Comparison of ENCODE assay signal across 11 cellular contexts in the genomic region with DNA sequence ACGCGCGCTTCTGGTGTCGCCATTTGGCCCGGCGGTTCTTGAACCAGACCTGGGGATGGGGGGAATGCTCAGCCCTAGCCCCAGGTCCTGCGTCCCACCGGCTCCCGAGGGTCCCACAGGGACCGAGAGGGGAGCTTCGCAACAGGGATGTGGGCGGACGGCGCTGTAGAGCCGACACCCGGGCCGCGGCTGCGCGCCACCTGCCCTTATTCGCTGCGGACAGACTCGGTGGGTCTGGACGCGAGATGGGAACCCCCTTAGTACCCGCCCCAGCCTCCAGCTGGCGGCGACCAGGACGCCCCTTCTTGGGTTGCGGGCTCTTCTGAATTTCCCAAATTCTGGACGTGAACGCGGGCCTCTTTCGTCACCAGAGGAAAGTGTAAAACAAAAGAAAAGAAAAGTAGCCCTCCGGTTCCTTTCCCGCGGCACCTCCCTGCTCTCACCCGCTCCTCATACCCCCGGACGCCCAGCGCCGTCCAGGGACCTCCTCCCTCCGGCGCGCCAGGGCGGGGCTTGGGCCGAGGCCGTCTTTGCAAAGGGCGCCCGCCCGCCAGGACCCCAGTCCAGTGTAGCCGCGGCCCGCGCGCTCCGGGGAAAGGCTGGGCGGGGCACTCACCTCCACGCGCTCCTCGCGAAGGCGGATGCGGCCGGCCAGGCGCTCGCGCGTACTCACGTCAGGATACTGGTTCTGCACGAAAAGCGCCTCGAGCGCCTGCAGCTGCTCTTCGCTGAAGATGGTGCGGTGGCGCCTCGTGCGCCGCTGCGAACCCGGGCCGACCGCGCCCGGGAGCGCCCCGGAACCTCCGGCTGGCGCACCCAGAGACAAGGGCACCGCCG. TPM values are rescaled to one million over a fixed set of nuclear protein-coding genes. Genes with fewer than 3 reads are reported as not detected.
DNase-seq lines count a peak whose midpoint lies in the region; ATAC-seq and TF ChIP-seq lines count a peak whose summit lies in the region.
"Had no signal": no experiment of that assay in that cellular context is flagged by ENCODE, and none has a peak within 500 bp of the region (broad histone marks: within the 10 kb centered on the region; RNA-seq: fewer than 3 reads in every experiment).

No MANE protein-coding gene starts in this region.

- H4K20me1 ChIP-seq in hepatocyte (ENCODE audit: insufficient read depth, poor library complexity, severe bottlenecking): no peaks in the 10 kb centered on the region

- peaks cover 68% of the 10 kb centered on the region for H3K27me3 ChIP-seq in hepatocyte

- no peaks in the 10 kb centered on the region for H3K36me3 ChIP-seq in hepatocyte (replicated peaks; ENCODE audit: insufficient read depth, low read depth)
- H3K36me3 ChIP-seq: adrenal gland had no signal

- no peaks in the 10 kb centered on the region for H3K9me2 ChIP-seq in hepatocyte (replicated peaks; ENCODE audit: insufficient read depth)

- ATAC-seq in HG03135 (IDR thresholded peaks at IDR 0.05; ENCODE audit: unreplicated experiment) (no peak), GM21423 (IDR thresholded peaks at IDR 0.05; ENCODE audit: unreplicated experiment) (no peak)

- H3K4me2 ChIP-seq in hepatocyte: peak overlapping the region; percentile 79

- no peak for TF ChIP-seq CTCF in hepatocyte (IDR thresholded peaks at IDR 0.05; ENCODE audit: poor library complexity)

- H3K4me1 ChIP-seq in hepatocyte (ENCODE audit: insufficient read depth): no peaks in the 10 kb centered on the region

- H2AFZ ChIP-seq in hepatocyte: peak overlapping the region; percentile 49

- no peaks in the 10 kb centered on the region for H3K9me3 ChIP-seq in hepatocyte (ENCODE audit: low read depth)
- H3K9me3 ChIP-seq: adrenal gland had no signal

- H3K79me2 ChIP-seq in hepatocyte: no peaks in the 10 kb centered on the region

- DNase-seq in DMS 273 (lab: John Stamatoyannopoulos, UW; ENCODE audit: unreplicated experiment) (peak; percentile 71), DMS 273 treated with DMSO at 0.1 percent for 48 hours (lab: John Stamatoyannopoulos, UW) (no peak), hepatocyte (ENCODE audit: low spot score) (no peak), NAMALWA (ENCODE audit: low spot score) (no peak)
- DNase-seq in activated CD4-positive, alpha-beta T cell treated with anti-CD3 and anti-CD28 coated beads for 48 hours: peak; percentile 54
- peak; percentile 37 for DNase-seq in stimulated activated CD8-positive, alpha-beta memory T cell treated with anti-CD3 and anti-CD28 coated beads, Interleukin-4, amount 100 ng/mL, for 48 hours
- DNase-seq: adrenal gland, NCI-H510A treated with DMSO at 0.1 percent for 48 hours had no signal

- no peak overlapping the region for H3K27ac ChIP-seq in hepatocyte
- H3K27ac ChIP-seq: 22Rv1, adrenal gland had no signal

- H3K4me3 ChIP-seq in hepatocyte: no peak overlapping the region
- H3K4me3 ChIP-seq: adrenal gland had no signal

- WGBS in hepatocyte (ENCODE audit: low lambda C conversion rate, missing lambda C conversion rate): 14% methylated on average over 75 of the region's 92 CpGs

RNA-seq across cellular contexts. Expression of gene GSC2, which starts 0.8 kb away (rescaled TPM):
- not detected in 2 replicates for total RNA-seq in hepatocyte
- not detected in 2 replicates for polyA plus RNA-seq in hepatocyte
- total RNA-seq: adrenal gland had no signal
- polyA plus RNA-seq: adrenal gland had no signal

RNA-seq across cellular contexts. Expression of gene ESS2, which starts 4.8 kb away (rescaled TPM):
- total RNA-seq in hepatocyte: 7.6 and 9.0 TPM in 2 replicates
- polyA plus RNA-seq in hepatocyte: 11.4 and 11.7 TPM in 2 replicates

RNA-seq across cellular contexts. Expression of gene TSSK2, which starts 18.2 kb away (rescaled TPM):
- total RNA-seq in hepatocyte: not detected in 2 replicates
- polyA plus RNA-seq in hepatocyte: not detected in 2 replicates
- total RNA-seq: adrenal gland had no signal

RNA-seq across cellular contexts. Expression of gene DGCR2, which starts 27.1 kb away (rescaled TPM):
- 45.2 and 61.5 TPM in 2 replicates for total RNA-seq in hepatocyte
- 62.4 and 67.2 TPM in 2 replicates for polyA plus RNA-seq in hepatocyte

RNA-seq across cellular contexts. Expression of gene SLC25A1, which starts 29.3 kb away (rescaled TPM):
- 162 and 187 TPM in 2 replicates for total RNA-seq in hepatocyte
- 395 and 422 TPM in 2 replicates for polyA plus RNA-seq in hepatocyte

Comparison
In these comparisons a context has a peak if more than half of its experiments do, and no peak if none do; other contexts are left out.
1. DNase-seq: peak in DMS 273 (single experiment), activated CD4-positive, alpha-beta T cell treated with anti-CD3 and anti-CD28 coated beads for 48 hours (single experiment) and stimulated activated CD8-positive, alpha-beta memory T cell treated with anti-CD3 and anti-CD28 coated beads, Interleukin-4, amount 100 ng/mL, for 48 hours (single experiment); none in DMS 273 treated with DMSO at 0.1 percent for 48 hours (single experiment), hepatocyte (single experiment) and NAMALWA (single experiment).